In the genomic region with DNA sequence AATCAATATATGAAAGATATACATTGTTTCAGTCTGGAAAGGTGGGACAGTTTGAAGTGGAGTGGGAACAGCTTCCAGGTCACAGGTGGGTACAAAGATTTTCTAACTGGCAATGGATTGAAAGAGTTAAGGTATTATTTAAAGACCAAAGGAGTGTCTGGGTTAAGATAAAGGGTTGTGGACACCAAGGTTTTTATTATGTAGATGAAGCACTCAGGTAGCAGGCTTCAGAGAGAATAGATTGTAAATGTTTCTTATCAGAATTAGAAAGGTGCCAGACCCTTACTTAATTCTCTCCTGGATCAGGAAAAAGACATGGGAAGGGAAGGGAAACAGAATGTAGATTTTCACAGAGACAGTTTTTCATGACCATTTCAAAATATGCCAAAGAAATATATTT, we compare ENCODE assay signal across 21 cellular contexts.
"Had no signal": no experiment of that assay in that cellular context is flagged by ENCODE, and none has a peak within 500 bp of the region (broad histone marks: within the 10 kb centered on the region; RNA-seq: fewer than 3 reads in every experiment).

No MANE protein-coding gene starts in this region.

- H3K36me3 ChIP-seq: esophagus muscularis mucosa, lower lobe of right lung, ovary, sigmoid colon, spleen, tibial artery had no signal

- H3K4me1 Mint-ChIP-seq: natural killer cell; stimulated activated memory B cell treated with anti-CD40 and anti-IgM and Interleukin-4, amounts not matched to agents 10 μg/mL and 1 μg/mL and 100 μg/mL, for 72 hours had no signal

- H3K4me3 ChIP-seq: dorsolateral prefrontal cortex, esophagus muscularis mucosa, lower lobe of right lung, ovary, psoas muscle, sigmoid colon, spleen, testis, tibial artery had no signal

- H3K9me3 Mint-ChIP-seq: stimulated activated memory B cell treated with anti-CD40 and anti-IgM and Interleukin-4, amounts not matched to agents 10 μg/mL and 1 μg/mL and 100 μg/mL, for 72 hours; type B pancreatic cell had no signal

- H3K27me3 ChIP-seq: dorsolateral prefrontal cortex, esophagus muscularis mucosa, ovary, sigmoid colon, spleen, testis, tibial artery had no signal

- H3K36me3 Mint-ChIP-seq: natural killer cell; stimulated activated memory B cell treated with anti-CD40 and anti-IgM and Interleukin-4, amounts not matched to agents 10 μg/mL and 1 μg/mL and 100 μg/mL, for 72 hours; type B pancreatic cell had no signal

- H3K27ac Mint-ChIP-seq: natural killer cell; stimulated activated memory B cell treated with anti-CD40 and anti-IgM and Interleukin-4, amounts not matched to agents 10 μg/mL and 1 μg/mL and 100 μg/mL, for 72 hours had no signal

- H3K27me3 Mint-ChIP-seq: stimulated activated memory B cell treated with anti-CD40 and anti-IgM and Interleukin-4, amounts not matched to agents 10 μg/mL and 1 μg/mL and 100 μg/mL, for 72 hours; type B pancreatic cell had no signal

- H3K4me1 ChIP-seq: esophagus muscularis mucosa, lower lobe of right lung, psoas muscle, sigmoid colon, spleen, testis, tibial artery had no signal

- H3K27ac ChIP-seq: dorsolateral prefrontal cortex, esophagus muscularis mucosa, lower lobe of right lung, ovary, psoas muscle, sigmoid colon, spleen, testis, tibial artery had no signal

- DNase-seq: dorsolateral prefrontal cortex; effector CD4-positive, alpha-beta T cell; foreskin melanocyte; left ventricle myocardium superior; lower lobe of right lung; natural killer cell; occipital lobe; ovary; posterior cingulate gyrus; psoas muscle; right cardiac atrium; sigmoid colon; spleen; stimulated activated CD4-positive, alpha-beta T cell treated with anti-CD3 and anti-CD28 coated beads, Interleukin-4, amount 100 ng/mL, for 4 hours; stimulated activated naive CD8-positive, alpha-beta T cell treated with anti-CD3 and anti-CD28 coated beads, Interleukin-15, Interleukin-2, amounts not matched to agents 100 U/mL and 50 U/mL, for 24 hours; substantia nigra; testis; tibial artery had no signal

- H3K4me3 Mint-ChIP-seq: natural killer cell; stimulated activated memory B cell treated with anti-CD40 and anti-IgM and Interleukin-4, amounts not matched to agents 10 μg/mL and 1 μg/mL and 100 μg/mL, for 72 hours had no signal

- H3K9me3 ChIP-seq: lower lobe of right lung, ovary, psoas muscle, sigmoid colon, spleen, testis, tibial artery had no signal

- ATAC-seq: left ventricle myocardium superior; lower lobe of right lung; natural killer cell; psoas muscle; right cardiac atrium; stimulated activated memory B cell treated with anti-CD40 and anti-IgM and Interleukin-4, amounts not matched to agents 10 μg/mL and 1 μg/mL and 100 μg/mL, for 72 hours; stimulated activated naive CD8-positive, alpha-beta T cell treated with anti-CD3 and anti-CD28 coated beads, Interleukin-15, Interleukin-2, amounts not matched to agents 100 U/mL and 50 U/mL, for 24 hours had no signal
